ENCODE assay signal across 7 cellular contexts in genomic region chr2:188265315-188265714, GRCh38.
"Had no signal": no experiment of that assay in that cellular context is flagged by ENCODE, and none has a peak within 500 bp of the region (broad histone marks: within the 10 kb centered on the region; RNA-seq: fewer than 3 reads in every experiment).

No MANE protein-coding gene starts in this region.

- FAIRE-seq: GM12878, GM12891, GM12892, GM18507, GM19239 had no signal

- H3K4me3 ChIP-seq: GM12878 had no signal

- DNase-seq: GDM1, GF-D8 had no signal
